22 cellular contexts compared by ENCODE assay signal in the genomic region with DNA sequence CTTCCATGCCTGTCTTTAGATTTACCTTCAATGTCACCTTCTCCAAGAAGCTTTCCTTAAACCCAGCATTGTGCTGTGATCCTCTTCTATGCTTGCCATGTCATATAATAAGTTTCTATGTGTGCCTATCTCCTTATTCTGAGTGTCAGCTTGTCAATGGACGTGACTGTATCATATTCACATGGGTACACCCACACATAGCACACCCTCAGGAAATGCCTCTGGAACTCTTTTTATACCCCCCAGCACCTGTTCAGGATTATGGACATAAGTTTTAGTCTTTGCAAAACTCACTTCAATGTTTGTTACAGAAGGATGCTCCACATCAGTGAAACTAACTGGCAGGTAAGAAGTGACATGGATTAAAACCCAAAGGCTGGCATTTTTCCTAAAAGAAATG.
"Had no signal": no experiment of that assay in that cellular context is flagged by ENCODE, and none has a peak within 500 bp of the region (broad histone marks: within the 10 kb centered on the region; RNA-seq: fewer than 3 reads in every experiment).

No MANE protein-coding gene starts in this region.

- H3K36me3 ChIP-seq: colonic mucosa, esophagus muscularis mucosa, gastroesophageal sphincter, heart left ventricle, left lung, lower lobe of right lung had no signal

- H3K27ac Mint-ChIP-seq: dendritic cell treated with granulocyte-macrophage colony-stimulating factor and Interleukin-4, amounts not matched to agents 40 ng/mL and 50 ng/mL, for 4 days; effector memory CD8-positive, alpha-beta T cell; immature natural killer cell; mesothelial cell of epicardium had no signal

- H3K36me3 Mint-ChIP-seq: immature natural killer cell, mesothelial cell of epicardium had no signal

- H3K9me3 ChIP-seq: colonic mucosa, esophagus muscularis mucosa, gastroesophageal sphincter, heart left ventricle, left lung, lower lobe of right lung, mucosa of descending colon had no signal

- H3K4me3 ChIP-seq: colonic mucosa, esophagus muscularis mucosa, gastroesophageal sphincter, heart left ventricle, hepatocyte, left lung, lower lobe of right lung, mucosa of descending colon had no signal

- H2AFZ ChIP-seq: hepatocyte had no signal

- H3K4me2 ChIP-seq: hepatocyte had no signal

- H3K27me3 ChIP-seq: esophagus muscularis mucosa, gastroesophageal sphincter had no signal

- DNase-seq: colonic mucosa; cortex of kidney; effector CD8-positive, alpha-beta T cell; effector memory CD8-positive, alpha-beta T cell; foreskin keratinocyte; heart left ventricle; hypothalamus; immature natural killer cell; islet precursor cell; left cardiac atrium; left lung; left ventricle myocardium superior; lower lobe of right lung; mesenchymal stem cell; mucosa of descending colon had no signal

- H3K9me3 Mint-ChIP-seq: dendritic cell treated with granulocyte-macrophage colony-stimulating factor and Interleukin-4, amounts not matched to agents 40 ng/mL and 50 ng/mL, for 4 days; effector memory CD8-positive, alpha-beta T cell; immature natural killer cell had no signal

- FAIRE-seq: endothelial cell of umbilical vein, frontal cortex had no signal

- H3K4me3 Mint-ChIP-seq: dendritic cell treated with granulocyte-macrophage colony-stimulating factor and Interleukin-4, amounts not matched to agents 40 ng/mL and 50 ng/mL, for 4 days; effector memory CD8-positive, alpha-beta T cell; immature natural killer cell; mesothelial cell of epicardium had no signal

- H3K4me1 ChIP-seq: colonic mucosa, foreskin keratinocyte had no signal

- H3K27ac ChIP-seq: colonic mucosa, esophagus muscularis mucosa, foreskin keratinocyte, gastroesophageal sphincter, heart left ventricle, hepatocyte, left lung, lower lobe of right lung had no signal
